Comparison of ENCODE assay signal across 15 cellular contexts in the genomic region with DNA sequence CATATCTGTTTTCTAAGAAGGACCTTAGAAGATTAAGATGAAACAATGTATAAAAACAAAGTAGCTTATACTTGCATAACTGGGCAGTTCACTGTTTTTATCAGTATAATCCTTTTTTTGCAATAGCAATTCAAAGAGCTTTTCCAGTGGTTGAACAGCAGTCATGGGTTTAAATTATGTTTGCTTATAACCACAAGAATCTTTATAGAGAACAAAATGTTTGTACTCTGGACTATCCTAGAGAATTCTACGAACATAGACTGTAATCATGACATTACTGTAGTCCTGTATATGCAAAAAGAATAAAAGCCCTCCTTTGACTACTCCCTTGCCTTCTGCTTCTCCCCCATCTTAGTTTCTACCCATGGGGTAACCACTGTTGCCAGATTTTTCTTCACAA. TPM values are rescaled to one million over a fixed set of nuclear protein-coding genes. Genes with fewer than 3 reads are reported as not detected.
A peak's percentile ranks its signal among the peaks of the same experiment; 100 is the strongest.
DNase-seq lines count a peak whose midpoint lies in the region; ATAC-seq and TF ChIP-seq lines count a peak whose summit lies in the region.
"Had no signal": no experiment of that assay in that cellular context is flagged by ENCODE, and none has a peak within 500 bp of the region (broad histone marks: within the 10 kb centered on the region; RNA-seq: fewer than 3 reads in every experiment).

No MANE protein-coding gene starts in this region.

- DNase-seq in EH (ENCODE audit: low read depth) (peak; percentile 63), T-helper 17 cell (no peak), fibroblast of mammary gland (ENCODE audit: low read depth) (peak; percentile 7), renal cortical epithelial cell (ENCODE audit: low read depth) (peak; percentile 74), HCEC 1CT (no peak), OCI-M1 (lab: John Stamatoyannopoulos, UW) (no peak), GM13977 (ENCODE audit: low spot score) (no peak)
- DNase-seq in natural killer cell treated with Interleukin-12 subunit alpha and Interleukin-12 subunit beta and Interleukin-15 and Interleukin-18, amount 100 ng/mL, for 72 hours (ENCODE audit: low spot score), result no peak
- DNase-seq: activated naive CD4-positive, alpha-beta T cell treated with anti-CD3 and anti-CD28 coated beads, Interleukin-2, amount 10 ng/mL, durations not matched to agents 7 days and 5 days; DMS 273 treated with DMSO at 0.1 percent for 48 hours; head of caudate nucleus; NCI-H82; RPMI8226; stimulated activated naive CD8-positive, alpha-beta T cell treated with anti-CD3 and anti-CD28 coated beads, Interleukin-15, amount 100 ng/mL, for 72 hours; T-helper 2 cell had no signal

- H3K4me1 Mint-ChIP-seq in T-helper 17 cell, result peaks cover 18% of the 10 kb centered on the region
- H3K4me1 Mint-ChIP-seq in natural killer cell treated with Interleukin-12 subunit alpha and Interleukin-12 subunit beta and Interleukin-15 and Interleukin-18, amount 100 ng/mL, for 72 hours (ENCODE audit: low read depth in 2 of 2), result peaks cover 11 to 21% of the 10 kb centered on the region in 2 donors

- TF ChIP-seq CTCF in fibroblast of mammary gland (conservative IDR thresholded peaks at IDR 0.05; ENCODE audit: control insufficient read depth, insufficient read depth, low read depth, low read length) (no peak), GM13977 (IDR thresholded peaks at IDR 0.05; ENCODE audit: extremely low read depth, insufficient read depth, missing control alignments) (no peak)

- no peak overlapping the region for H3K4me3 Mint-ChIP-seq in T-helper 17 cell
- no peak overlapping the region for H3K4me3 Mint-ChIP-seq in natural killer cell treated with Interleukin-12 subunit alpha and Interleukin-12 subunit beta and Interleukin-15 and Interleukin-18, amount 100 ng/mL, for 72 hours
- H3K4me3 Mint-ChIP-seq: activated naive CD4-positive, alpha-beta T cell treated with anti-CD3 and anti-CD28 coated beads, Interleukin-2, amount 10 ng/mL, durations not matched to agents 7 days and 5 days; stimulated activated naive CD8-positive, alpha-beta T cell treated with anti-CD3 and anti-CD28 coated beads, Interleukin-15, amount 100 ng/mL, for 72 hours had no signal

- in situ Hi-C loops in GM13977 (cut with MboI; ENCODE audit: low pct_unique_long_range_greater_than_20kb, low sequenced_read_pairs, unreplicated experiment), result no loop called here

- no peaks in the 10 kb centered on the region for H3K9me3 ChIP-seq in T-helper 17 cell (ENCODE audit: control insufficient read depth, low read length, poor library complexity, severe bottlenecking)

- peaks cover 3% of the 10 kb centered on the region for H3K36me3 Mint-ChIP-seq in T-helper 17 cell (ENCODE audit: low read depth)
- H3K36me3 Mint-ChIP-seq in natural killer cell treated with Interleukin-12 subunit alpha and Interleukin-12 subunit beta and Interleukin-15 and Interleukin-18, amount 100 ng/mL, for 72 hours, result peaks cover 5% of the 10 kb centered on the region

- H3K27me3 Mint-ChIP-seq in T-helper 17 cell, result no peaks in the 10 kb centered on the region
- H3K27me3 Mint-ChIP-seq in natural killer cell treated with Interleukin-12 subunit alpha and Interleukin-12 subunit beta and Interleukin-15 and Interleukin-18, amount 100 ng/mL, for 72 hours, result no peaks in the 10 kb centered on the region
- H3K27me3 Mint-ChIP-seq: activated naive CD4-positive, alpha-beta T cell treated with anti-CD3 and anti-CD28 coated beads, Interleukin-2, amount 10 ng/mL, durations not matched to agents 7 days and 5 days; stimulated activated naive CD8-positive, alpha-beta T cell treated with anti-CD3 and anti-CD28 coated beads, Interleukin-15, amount 100 ng/mL, for 72 hours had no signal

- no peak overlapping the region for H3K4me3 ChIP-seq in fibroblast of mammary gland (ENCODE audit: control insufficient read depth, low read depth, low read length)

- no peaks in the 10 kb centered on the region for H3K9me3 Mint-ChIP-seq in natural killer cell treated with Interleukin-12 subunit alpha and Interleukin-12 subunit beta and Interleukin-15 and Interleukin-18, amount 100 ng/mL, for 72 hours
- H3K9me3 Mint-ChIP-seq: activated naive CD4-positive, alpha-beta T cell treated with anti-CD3 and anti-CD28 coated beads, Interleukin-2, amount 10 ng/mL, durations not matched to agents 7 days and 5 days; stimulated activated naive CD8-positive, alpha-beta T cell treated with anti-CD3 and anti-CD28 coated beads, Interleukin-15, amount 100 ng/mL, for 72 hours had no signal

- H3K27ac Mint-ChIP-seq in T-helper 17 cell, result peak overlapping the region; percentile 75
- no peak overlapping the region for H3K27ac Mint-ChIP-seq in natural killer cell treated with Interleukin-12 subunit alpha and Interleukin-12 subunit beta and Interleukin-15 and Interleukin-18, amount 100 ng/mL, for 72 hours
- H3K27ac Mint-ChIP-seq: activated naive CD4-positive, alpha-beta T cell treated with anti-CD3 and anti-CD28 coated beads, Interleukin-2, amount 10 ng/mL, durations not matched to agents 7 days and 5 days; stimulated activated naive CD8-positive, alpha-beta T cell treated with anti-CD3 and anti-CD28 coated beads, Interleukin-15, amount 100 ng/mL, for 72 hours had no signal

- ATAC-seq in T-helper 17 cell, result no peak
- ATAC-seq in natural killer cell treated with Interleukin-12 subunit alpha and Interleukin-12 subunit beta and Interleukin-15 and Interleukin-18, amount 100 ng/mL, for 72 hours, result no peak
- ATAC-seq: stimulated activated naive CD8-positive, alpha-beta T cell treated with anti-CD3 and anti-CD28 coated beads, Interleukin-15, amount 100 ng/mL, for 72 hours had no signal

RNA-seq across cellular contexts. Expression of a gene that starts 5.7 kb away (rescaled TPM):
- total RNA-seq in T-helper 17 cell, result 100 to 1,000 TPM; 109 to 111 TPM
- 72.2 and 82.9 TPM in 2 replicates for total RNA-seq in renal cortical epithelial cell
- total RNA-seq in natural killer cell treated with Interleukin-12 subunit alpha and Interleukin-12 subunit beta and Interleukin-15 and Interleukin-18, amount 100 ng/mL, for 72 hours, result 10 to 100 TPM; 50.0 to 52.0 TPM

Comparison
In these comparisons a context has a peak if more than half of its experiments do, and no peak if none do; other contexts are left out.
1. DNase-seq: peak in EH (single experiment), fibroblast of mammary gland (single experiment) and renal cortical epithelial cell (single experiment); none in T-helper 17 cell (0 of 3), natural killer cell treated with Interleukin-12 subunit alpha and Interleukin-12 subunit beta and Interleukin-15 and Interleukin-18, amount 100 ng/mL, for 72 hours (single experiment), HCEC 1CT (single experiment), OCI-M1 (single experiment) and GM13977 (single experiment).